Comparison of ENCODE assay signal across 17 cellular contexts in genomic region chr2:36541891-36542595, GRCh38. TPM values are rescaled to one million over a fixed set of nuclear protein-coding genes. Genes with fewer than 3 reads are reported as not detected.
DNase-seq lines count a peak whose midpoint lies in the region; ATAC-seq and TF ChIP-seq lines count a peak whose summit lies in the region.
"Had no signal": no experiment of that assay in that cellular context is flagged by ENCODE, and none has a peak within 500 bp of the region (broad histone marks: within the 10 kb centered on the region; RNA-seq: fewer than 3 reads in every experiment).

No MANE protein-coding gene starts in this region.

- H3K79me2 ChIP-seq in mammary epithelial cell (ENCODE audit: insufficient read depth, low read length), result no peaks in the 10 kb centered on the region

- no peak overlapping the region for H3K27ac ChIP-seq in mammary epithelial cell (ENCODE audit: insufficient read depth, low read depth, low read length)
- peak overlapping the region; percentile 23 for H3K27ac ChIP-seq in vagina
- H3K27ac ChIP-seq in body of pancreas, result no peak overlapping the region
- H3K27ac ChIP-seq: HL-60, SJSA1 had no signal

- H3K4me3 ChIP-seq in mammary epithelial cell (replicated peaks in 1 of 3; ENCODE audit: insufficient read depth in 1 of 3, low read depth in 2 of 3, low read length in 3 of 3) (no peak overlapping the region), vagina (no peak overlapping the region), body of pancreas (no peak overlapping the region)
- H3K4me3 ChIP-seq: SJSA1 had no signal

- no peak for DNase-seq in MCF 10A (ENCODE audit: unreplicated experiment)
- no peak for DNase-seq in mammary epithelial cell
- DNase-seq in endothelial cell (ENCODE audit: low spot score), result no peak
- peak; percentile 22 for DNase-seq in pons (ENCODE audit: low spot score)
- no peak for DNase-seq in vagina (ENCODE audit: extremely low spot score in 2 of 2)
- DNase-seq in stimulated activated CD4-positive, alpha-beta T cell treated with anti-CD3 and anti-CD28 coated beads, Interleukin-12 subunit alpha, Interleukin-12 subunit beta, amount 100 ng/mL, for 4 hours, result no peak
- no peak for DNase-seq in central memory CD4-positive, alpha-beta T cell
- no peak for DNase-seq in body of pancreas
- DNase-seq: activated CD4-positive, alpha-beta T cell treated with anti-CD3 and anti-CD28 coated beads, Interleukin-2, amount 50 U/mL, for 1 hour; activated T-cell treated with anti-CD3 and anti-CD28 coated beads, Interleukin-2, amount 50 U/mL, for 72 hours; Caco-2; cortex of kidney; naive thymus-derived CD8-positive, alpha-beta T cell; NK-92 treated with Interleukin-12 subunit alpha and Interleukin-12 subunit beta, amount 100 ng/mL, for 24 hours; stimulated activated naive CD4-positive, alpha-beta T cell had no signal

- WGBS in mammary epithelial cell (ENCODE audit: low coverage, missing lambda C conversion rate), result 84% methylated on average over 4 of the region's 4 CpGs
- WGBS in body of pancreas, 2 donors, result 74 to 83% methylated on average over 4 of the region's 4 CpGs

- no peak overlapping the region for H3K9ac ChIP-seq in mammary epithelial cell (ENCODE audit: insufficient read depth, low read length)

- CTCF ChIA-PET in MCF 10A (lab: Yijun Ruan, JAX) (interaction anchor here (0.9 to 3.9 kb wide), 4 partner anchors 14 to 190 kb away, joined by 3 to 20 read pairs (median 4); partner anchors contain the start of gene CRIM1), mammary epithelial cell (lab: Charles Lee; ENCODE audit: low non-redundant PET) (no interaction called here)

- H3K4me1 ChIP-seq in mammary epithelial cell (ENCODE audit: insufficient read depth, low read length), result peaks cover 5% of the 10 kb centered on the region
- H3K4me1 ChIP-seq in vagina, result no peaks in the 10 kb centered on the region
- no peaks in the 10 kb centered on the region for H3K4me1 ChIP-seq in body of pancreas

- POLR2A ChIA-PET in MCF 10A (lab: Yijun Ruan, JAX), result interaction anchor here (0.9 to 5.5 kb wide), 2 partner anchors 15 to 192 kb away, joined by 3 to 23 read pairs; no protein-coding TSS in a partner anchor

- H3K4me1 Mint-ChIP-seq in MCF 10A (ENCODE audit: insufficient read depth, unreplicated experiment) (no peaks in the 10 kb centered on the region), endothelial cell (ENCODE audit: unreplicated experiment) (peaks cover 23% of the 10 kb centered on the region)

- no peak overlapping the region for H3K4me2 ChIP-seq in mammary epithelial cell (ENCODE audit: insufficient read depth, low read depth, low read length)

- ATAC-seq in body of pancreas, result no peak
- ATAC-seq: activated T-cell treated with anti-CD3 and anti-CD28 coated beads, Interleukin-2, amount 50 U/mL, for 72 hours; naive thymus-derived CD8-positive, alpha-beta T cell had no signal

- H3K27ac Mint-ChIP-seq in MCF 10A (ENCODE audit: low read depth, unreplicated experiment) (peak overlapping the region; percentile 66), endothelial cell (ENCODE audit: unreplicated experiment) (peak overlapping the region; percentile 84)
- H3K27ac Mint-ChIP-seq: activated T-cell treated with anti-CD3 and anti-CD28 coated beads, Interleukin-2, amount 50 U/mL, for 72 hours; naive thymus-derived CD8-positive, alpha-beta T cell had no signal

- intact Hi-C loops in MCF 10A (cut with micrococcal nuclease), result no loop called here
- intact Hi-C loops in mammary epithelial cell (cut with micrococcal nuclease), result no loop called here
- intact Hi-C loops in vagina (cut with DNase I), result no loop called here
- intact Hi-C loops in body of pancreas (cut with DNase I), result no loop called here

- H3K36me3 Mint-ChIP-seq in MCF 10A (ENCODE audit: insufficient read depth, unreplicated experiment) (peaks cover 28% of the 10 kb centered on the region), endothelial cell (ENCODE audit: low read depth, unreplicated experiment) (peaks cover 42% of the 10 kb centered on the region)

- dilution Hi-C loops in mammary epithelial cell (cut with HindIII; ENCODE audit: low sequenced_read_pairs), result no loop called here

- TF ChIP-seq CTCF in MCF 10A (IDR thresholded peaks at IDR 0.05; ENCODE audit: unreplicated experiment) (no peak), mammary epithelial cell (conservative IDR thresholded peaks at IDR 0.05 in 1 of 2, IDR thresholded peaks at IDR 0.05 in 1 of 2; ENCODE audit: extremely low read depth in 1 of 2, insufficient read depth in 1 of 2, low read depth in 1 of 2, low read length in 2 of 2) (no peak), endothelial cell (IDR thresholded peaks at IDR 0.05; ENCODE audit: unreplicated experiment) (no peak), vagina (IDR thresholded peaks at IDR 0.05) (no peak), body of pancreas (IDR thresholded peaks at IDR 0.05) (no peak)

- TF ChIP-seq POLR2A in vagina (IDR thresholded peaks at IDR 0.05) (no peak), body of pancreas (IDR thresholded peaks at IDR 0.05) (no peak)

- H3K9me3 Mint-ChIP-seq in MCF 10A (ENCODE audit: unreplicated experiment), result no peaks in the 10 kb centered on the region
- no peaks in the 10 kb centered on the region for H3K9me3 Mint-ChIP-seq in endothelial cell (ENCODE audit: unreplicated experiment)
- H3K9me3 Mint-ChIP-seq: activated T-cell treated with anti-CD3 and anti-CD28 coated beads, Interleukin-2, amount 50 U/mL, for 72 hours; naive thymus-derived CD8-positive, alpha-beta T cell had no signal

- no peaks in the 10 kb centered on the region for H3K9me3 ChIP-seq in mammary epithelial cell (replicated peaks; ENCODE audit: insufficient read depth, low read length)
- H3K9me3 ChIP-seq in vagina, result no peaks in the 10 kb centered on the region
- no peaks in the 10 kb centered on the region for H3K9me3 ChIP-seq in body of pancreas
- H3K9me3 ChIP-seq: Caco-2, SJSA1 had no signal

- H3K27me3 ChIP-seq in mammary epithelial cell (ENCODE audit: insufficient read depth, low read length) (no peaks in the 10 kb centered on the region), vagina (no peaks in the 10 kb centered on the region), body of pancreas (no peaks in the 10 kb centered on the region)
- H3K27me3 ChIP-seq: SJSA1 had no signal

- H4K20me1 ChIP-seq in mammary epithelial cell (ENCODE audit: insufficient read depth, low read length), result no peaks in the 10 kb centered on the region

- H2AFZ ChIP-seq in mammary epithelial cell (ENCODE audit: low read depth, low read length), result no peak overlapping the region

- in situ Hi-C loops in mammary epithelial cell (cut with MboI; ENCODE audit: low sequenced_read_pairs in 2 of 2), result no loop called here

- BruUV-seq in MCF 10A (replicated peaks; lab: Mats Ljungman, UMichigan), result no TSS peak
- BruUV-seq in mammary epithelial cell (replicated peaks; lab: Mats Ljungman, UMichigan), result no TSS peak

- H3K4me3 Mint-ChIP-seq in MCF 10A (ENCODE audit: unreplicated experiment) (no peak overlapping the region), endothelial cell (ENCODE audit: unreplicated experiment) (peak overlapping the region; percentile 50)
- H3K4me3 Mint-ChIP-seq: activated T-cell treated with anti-CD3 and anti-CD28 coated beads, Interleukin-2, amount 50 U/mL, for 72 hours; naive thymus-derived CD8-positive, alpha-beta T cell had no signal

- H3K36me3 ChIP-seq in mammary epithelial cell (ENCODE audit: insufficient read depth, low read length) (peaks cover 32% of the 10 kb centered on the region), vagina (peaks cover 0 to 17% of the 10 kb centered on the region in 2 donors), body of pancreas (replicated peaks in 1 of 2; ENCODE audit: insufficient read depth in 1 of 2, low read depth in 2 of 2) (no peaks in the 10 kb centered on the region)

- H3K27me3 Mint-ChIP-seq in MCF 10A (ENCODE audit: insufficient read depth, unreplicated experiment) (no peaks in the 10 kb centered on the region), endothelial cell (ENCODE audit: unreplicated experiment) (peaks cover 17% of the 10 kb centered on the region)
- H3K27me3 Mint-ChIP-seq: naive thymus-derived CD8-positive, alpha-beta T cell had no signal

RNA-seq across cellular contexts. Expression of gene FEZ2, which starts 55.9 kb away (rescaled TPM):
- total RNA-seq in MCF 10A (2022) (31.9 and 43.4 TPM in 2 replicates), mammary epithelial cell (10 to 100 TPM; 34.3 to 42.0 TPM), endothelial cell (ENCODE audit: unreplicated experiment) (40.8 TPM), vagina (39.3 TPM), body of pancreas (10 to 100 TPM; 12.7 to 19.1 TPM)
- 20.0 TPM for polyA plus RNA-seq in mammary epithelial cell
- polyA minus RNA-seq in mammary epithelial cell, result 36.3 TPM
